ENCODE assay signal across 9 cellular contexts in genomic region chr16:87778830-87779579, GRCh38. TPM values are rescaled to one million over a fixed set of nuclear protein-coding genes. Genes with fewer than 3 reads are reported as not detected.
DNase-seq lines count a peak whose midpoint lies in the region; ATAC-seq and FAIRE-seq lines count a peak whose summit lies in the region.
"Had no signal": no experiment of that assay in that cellular context is flagged by ENCODE, and none has a peak within 500 bp of the region (broad histone marks: within the 10 kb centered on the region; RNA-seq: fewer than 3 reads in every experiment).

No MANE protein-coding gene starts in this region.

- peak; percentile 93 for FAIRE-seq in HTR-8/SVneo (lab: Jason Lieb, UNC)
- FAIRE-seq: islet of Langerhans had no signal

- H3K9ac ChIP-seq in endocrine pancreas (ENCODE audit: control insufficient read depth, insufficient read depth, low read length) = peak overlapping the region; percentile 60

- no peaks in the 10 kb centered on the region for H3K27me3 ChIP-seq in endocrine pancreas (ENCODE audit: control insufficient read depth, insufficient read depth, low read length)

- H3K27me3 Mint-ChIP-seq in activated CD8-positive, alpha-beta memory T cell treated with anti-CD3 and anti-CD28 coated beads, Interleukin-2, amount 10 ng/mL, durations not matched to agents 7 days and 5 days = peaks cover 2% of the 10 kb centered on the region

- H3K4me1 ChIP-seq in endocrine pancreas (ENCODE audit: control insufficient read depth, insufficient read depth, low read length) (no peaks in the 10 kb centered on the region), mesodermal cell (ENCODE audit: control insufficient read depth, insufficient read depth, low read length, poor library complexity, severe bottlenecking) (peaks cover 19% of the 10 kb centered on the region)

- peak; percentile 53 for ATAC-seq in GM21360 (IDR thresholded peaks at IDR 0.05; ENCODE audit: unreplicated experiment)
- ATAC-seq in activated CD8-positive, alpha-beta memory T cell treated with anti-CD3 and anti-CD28 coated beads, Interleukin-2, amount 10 ng/mL, durations not matched to agents 7 days and 5 days = peak; percentile 79

- no peak overlapping the region for H3K4me3 ChIP-seq in endocrine pancreas (ENCODE audit: control insufficient read depth, insufficient read depth, low read length)
- no peak overlapping the region for H3K4me3 ChIP-seq in mesodermal cell (ENCODE audit: extremely low read depth, insufficient read depth, low read length, poor library complexity, severe bottlenecking)

- H3K36me3 ChIP-seq in endocrine pancreas (ENCODE audit: control insufficient read depth, insufficient read depth, low read length) = no peaks in the 10 kb centered on the region
- no peaks in the 10 kb centered on the region for H3K36me3 ChIP-seq in mesodermal cell (ENCODE audit: control insufficient read depth, insufficient read depth, low read length)

- 28 to 29% methylated on average over 39 to 40 of the region's 41 CpGs for WGBS in mesodermal cell (ENCODE audit: insufficient coverage in 2 of 2), 2 experiments

- H3K4me3 Mint-ChIP-seq in activated CD8-positive, alpha-beta memory T cell treated with anti-CD3 and anti-CD28 coated beads, Interleukin-2, amount 10 ng/mL, durations not matched to agents 7 days and 5 days = peak overlapping the region; percentile 70

- CTCF ChIA-PET in activated CD8-positive, alpha-beta memory T cell treated with anti-CD3 and anti-CD28 coated beads, Interleukin-2, amount 10 ng/mL, durations not matched to agents 7 days and 5 days (lab: Charles Lee) = interaction anchor here (0.6 to 7.6 kb wide), 38 partner anchors 10 to 660 kb away, joined by 3 to 451 read pairs (median 6); partner anchors contain the start of genes BANP, KLHDC4 and SLC7A5

- peaks cover 2% of the 10 kb centered on the region for H3K36me3 Mint-ChIP-seq in activated CD8-positive, alpha-beta memory T cell treated with anti-CD3 and anti-CD28 coated beads, Interleukin-2, amount 10 ng/mL, durations not matched to agents 7 days and 5 days

- peak overlapping the region; percentile 98 for H3K27ac Mint-ChIP-seq in activated CD8-positive, alpha-beta memory T cell treated with anti-CD3 and anti-CD28 coated beads, Interleukin-2, amount 10 ng/mL, durations not matched to agents 7 days and 5 days

- H3K27ac ChIP-seq in mesodermal cell (ENCODE audit: low read depth, low read length, severe bottlenecking) = peak overlapping the region; percentile 95

- no peaks in the 10 kb centered on the region for H3K9me3 ChIP-seq in endocrine pancreas (ENCODE audit: control insufficient read depth, low read length)
- H3K9me3 ChIP-seq in mesodermal cell (ENCODE audit: control insufficient read depth, low read length) = no peaks in the 10 kb centered on the region

- H3K4me1 Mint-ChIP-seq in activated CD8-positive, alpha-beta memory T cell treated with anti-CD3 and anti-CD28 coated beads, Interleukin-2, amount 10 ng/mL, durations not matched to agents 7 days and 5 days = peaks cover 62% of the 10 kb centered on the region

- DNase-seq in COLO829 (ENCODE audit: low spot score) = peak; percentile 51
- peak; percentile 85 for DNase-seq in HTR-8/SVneo (ENCODE audit: insufficient read length, low spot score)
- peak; percentile 96 for DNase-seq in NOMO-1 treated with DMSO at 0.1 percent for 48 hours (lab: John Stamatoyannopoulos, UW; ENCODE audit: unreplicated experiment)
- peak; percentile 97 for DNase-seq in activated CD8-positive, alpha-beta memory T cell treated with anti-CD3 and anti-CD28 coated beads, Interleukin-2, amount 10 ng/mL, durations not matched to agents 7 days and 5 days
- DNase-seq in stimulated activated CD8-positive, alpha-beta memory T cell treated with anti-CD3 and anti-CD28 coated beads, Interleukin-2, amount 100 ng/mL, for 1 hour (ENCODE audit: low read depth in 2 of 2) = peak; percentile 83 to 84

- H3K9me3 Mint-ChIP-seq in activated CD8-positive, alpha-beta memory T cell treated with anti-CD3 and anti-CD28 coated beads, Interleukin-2, amount 10 ng/mL, durations not matched to agents 7 days and 5 days (ENCODE audit: low read depth) = no peaks in the 10 kb centered on the region

RNA-seq across cellular contexts. Expression of gene KLHDC4, which starts 13.2 kb away (rescaled TPM):
- 100 to 1,000 TPM in 1 of 2 experiments, 10 to 100 TPM in 1; 86.0 to 114 TPM for total RNA-seq in activated CD8-positive, alpha-beta memory T cell treated with anti-CD3 and anti-CD28 coated beads, Interleukin-2, amount 10 ng/mL, durations not matched to agents 7 days and 5 days
- 15.7 TPM for polyA plus RNA-seq in mesodermal cell (2013, experiment 1 of 2)
- polyA plus RNA-seq in mesodermal cell (2013, experiment 2 of 2) = 18.2 TPM
